Comparison of ENCODE assay signal across 29 cellular contexts in the genomic region with DNA sequence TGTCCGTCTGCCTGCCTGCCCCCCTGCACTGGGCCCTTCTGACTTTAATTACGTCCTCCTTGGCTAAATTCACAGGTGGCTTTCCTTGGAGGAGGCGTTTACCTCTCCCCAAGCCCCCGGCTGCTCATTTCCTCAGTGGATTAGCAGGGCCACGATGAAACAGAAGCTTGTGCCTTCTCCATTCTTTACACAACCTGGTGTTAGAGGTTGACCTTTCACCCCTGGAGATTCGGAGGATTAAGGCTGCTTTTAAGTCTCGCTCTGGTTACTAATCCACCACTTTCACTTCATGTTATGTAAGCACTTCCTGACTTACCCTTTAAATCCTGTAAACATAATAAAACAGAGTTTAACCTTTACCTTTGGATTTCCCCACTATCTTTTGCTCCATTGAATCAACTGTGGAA.
DNase-seq lines count a peak whose midpoint lies in the region; ATAC-seq, FAIRE-seq and TF ChIP-seq lines count a peak whose summit lies in the region.
"Had no signal": no experiment of that assay in that cellular context is flagged by ENCODE, and none has a peak within 500 bp of the region (broad histone marks: within the 10 kb centered on the region; RNA-seq: fewer than 3 reads in every experiment).

No MANE protein-coding gene starts in this region.

- no peaks in the 10 kb centered on the region for H3K4me1 Mint-ChIP-seq in activated T-cell treated with anti-CD3 and anti-CD28 coated beads, Interleukin-2, amount 50 U/mL, for 24 hours (ENCODE audit: low read depth)
- H3K4me1 Mint-ChIP-seq: activated T-helper 17 cell treated with anti-CD3 and anti-CD28 coated beads, Interleukin-2, amount 50 U/mL, for 72 hours; B cell; IgD-negative memory B cell; memory B cell; naive B cell had no signal

- no peaks in the 10 kb centered on the region for H3K36me3 ChIP-seq in H1 (ENCODE audit: control insufficient read depth in 2 of 4, insufficient read depth in 4 of 4, low read length in 3 of 4)
- H3K36me3 ChIP-seq in HepG2 (replicated peaks in 1 of 2; ENCODE audit: control insufficient read depth in 1 of 2, insufficient read depth in 2 of 2, low read length in 2 of 2): no peaks in the 10 kb centered on the region
- H3K36me3 ChIP-seq: cardiac muscle cell, uterus, WERI-Rb-1 had no signal

- no peak overlapping the region for H3K4me3 Mint-ChIP-seq in activated T-cell treated with anti-CD3 and anti-CD28 coated beads, Interleukin-2, amount 50 U/mL, for 24 hours
- H3K4me3 Mint-ChIP-seq: activated T-helper 17 cell treated with anti-CD3 and anti-CD28 coated beads, Interleukin-2, amount 50 U/mL, for 72 hours; B cell; IgD-negative memory B cell; memory B cell; naive B cell had no signal

- H3K79me2 ChIP-seq in H1 (ENCODE audit: control insufficient read depth in 1 of 2, insufficient read depth in 2 of 2, low read length in 2 of 2) (no peaks in the 10 kb centered on the region), HepG2 (ENCODE audit: insufficient read depth, low read length) (no peaks in the 10 kb centered on the region)

- H3K36me3 Mint-ChIP-seq in activated T-cell treated with anti-CD3 and anti-CD28 coated beads, Interleukin-2, amount 50 U/mL, for 24 hours (ENCODE audit: low read depth): no peaks in the 10 kb centered on the region
- H3K36me3 Mint-ChIP-seq: activated naive CD4-positive, alpha-beta T cell treated with anti-CD3 and anti-CD28 coated beads, Interleukin-2, amount 50 U/mL, for 72 hours; IgD-negative memory B cell; memory B cell; naive B cell had no signal

- H2AFZ ChIP-seq in H1 (ENCODE audit: low read length) (peak overlapping the region; percentile 11; the same call in 1 of the 2 replicates), HepG2 (ENCODE audit: low read length) (no peak overlapping the region)

- no peak overlapping the region for H4K5ac ChIP-seq in H1 (ENCODE audit: insufficient read length, low read depth, low read length)

- TF ChIP-seq POLR2A in H1 (IDR thresholded peaks at IDR 0.05; ENCODE audit: control extremely low read depth in 1 of 2, low read depth in 2 of 2, low read length in 2 of 2): no peak
- no peak for TF ChIP-seq POLR2A in HepG2 (IDR thresholded peaks at IDR 0.05; ENCODE audit: insufficient read depth in 1 of 2, low read depth in 2 of 2, low read length in 2 of 2)

- H3K27me3 Mint-ChIP-seq in activated T-cell treated with anti-CD3 and anti-CD28 coated beads, Interleukin-2, amount 50 U/mL, for 24 hours: peaks cover 12% of the 10 kb centered on the region
- H3K27me3 Mint-ChIP-seq: activated T-helper 17 cell treated with anti-CD3 and anti-CD28 coated beads, Interleukin-2, amount 50 U/mL, for 72 hours; memory B cell had no signal

- no peak overlapping the region for H4K8ac ChIP-seq in H1 (ENCODE audit: extremely low read depth, insufficient read depth, low read length)

- no peak for FAIRE-seq in H1 (lab: Jason Lieb, UNC)
- peak; percentile 83 for FAIRE-seq in HepG2 (lab: Jason Lieb, UNC)
- no peak for FAIRE-seq in D721Med (lab: Jason Lieb, UNC)
- FAIRE-seq: A549, endometrium had no signal

- H3K4me2 ChIP-seq in H1 (ENCODE audit: insufficient read depth in 1 of 2, low read depth in 2 of 2, low read length in 2 of 2) (no peak overlapping the region), HepG2 (ENCODE audit: low read depth, low read length) (peak overlapping the region; percentile 53)
- H3K4me2 ChIP-seq: A549 had no signal

- TF ChIP-seq CTCF in H1 (IDR thresholded peaks at IDR 0.05; ENCODE audit: control extremely low read depth in 1 of 3, insufficient read depth in 1 of 3, low read depth in 1 of 3, low read length in 3 of 3) (no peak), HepG2 (CRISPR knock-in tag; IDR thresholded peaks at IDR 0.05) (no peak), D721Med (IDR thresholded peaks at IDR 0.05; ENCODE audit: insufficient read depth, missing control alignments) (no peak)

- peak; percentile 86 for ATAC-seq in HepG2
- ATAC-seq in HG03095 (IDR thresholded peaks at IDR 0.05; ENCODE audit: unreplicated experiment): no peak
- no peak for ATAC-seq in right cardiac atrium
- ATAC-seq: A549; activated naive CD4-positive, alpha-beta T cell treated with anti-CD3 and anti-CD28 coated beads, Interleukin-2, amount 50 U/mL, for 72 hours; activated T-helper 17 cell treated with anti-CD3 and anti-CD28 coated beads, Interleukin-2, amount 50 U/mL, for 72 hours; SK-N-SH treated with all-trans-retinoic acid at 6 μM for 48 hours had no signal

- no peak overlapping the region for H2BK15ac ChIP-seq in H1 (ENCODE audit: low read length)

- CTCF ChIA-PET in H1 (lab: Charles Lee; ENCODE audit: partially characterized antibody): interaction anchor here (0.9 kb wide), 1 partner anchor 256 kb away, joined by 4 read pairs; no protein-coding TSS in a partner anchor
- CTCF ChIA-PET in HepG2 (lab: Yijun Ruan, JAX; ENCODE audit: low intra/inter-chr PET ratio, low total read pairs): no interaction called here

- H3K27ac Mint-ChIP-seq in activated T-cell treated with anti-CD3 and anti-CD28 coated beads, Interleukin-2, amount 50 U/mL, for 24 hours: no peak overlapping the region
- H3K27ac Mint-ChIP-seq: activated naive CD4-positive, alpha-beta T cell treated with anti-CD3 and anti-CD28 coated beads, Interleukin-2, amount 50 U/mL, for 72 hours; activated T-helper 17 cell treated with anti-CD3 and anti-CD28 coated beads, Interleukin-2, amount 50 U/mL, for 72 hours; B cell; IgD-negative memory B cell; memory B cell; naive B cell had no signal

- H2BK5ac ChIP-seq in H1 (ENCODE audit: low read depth, low read length): no peak overlapping the region

- DNase-seq in DMS53 (lab: John Stamatoyannopoulos, UW) (peak; percentile 88), NCI-H524 treated with DMSO at 0.1 percent for 48 hours (lab: John Stamatoyannopoulos, UW) (peak; percentile 66), H1 (ENCODE audit: low read depth in 1 of 2, low spot score in 2 of 2) (no peak), HepG2 (ENCODE audit: low spot score) (peak; percentile 88), D721Med (ENCODE audit: insufficient read length, low spot score) (no peak), right cardiac atrium (no peak)
- DNase-seq in activated T-cell treated with anti-CD3 and anti-CD28 coated beads, Interleukin-2, amount 50 U/mL, for 24 hours: no peak
- DNase-seq: anterior cingulate cortex; DMS79; HCEC 1CT; naive B cell; NCI-H2081; NCI-H446 treated with DMSO at 0.1 percent for 48 hours; RPMI8226; stimulated activated CD4-positive, alpha-beta T cell treated with anti-CD3 and anti-CD28 coated beads, Interleukin-12 subunit alpha, Interleukin-12 subunit beta, amount 100 ng/mL, for 4 hours; stimulated activated naive CD4-positive, alpha-beta T cell treated with Interleukin-2 at 50 U/mL for 16 hours; testis; uterus; WERI-Rb-1 had no signal

- H4K20me1 ChIP-seq in H1 (replicated peaks in 1 of 2; ENCODE audit: control insufficient read depth in 1 of 2, insufficient read depth in 2 of 2, low read length in 2 of 2) (no peaks in the 10 kb centered on the region), HepG2 (ENCODE audit: insufficient read depth, low read length) (no peaks in the 10 kb centered on the region)

- H3K23me2 ChIP-seq in H1 (ENCODE audit: low read depth, low read length): no peaks in the 10 kb centered on the region

- H3K4ac ChIP-seq in H1 (replicated peaks; ENCODE audit: insufficient read length, low read depth, low read length): no peak overlapping the region

- H3K4me1 ChIP-seq in H1 (replicated peaks in 1 of 4; ENCODE audit: control insufficient read depth in 3 of 4, insufficient read depth in 4 of 4, low read length in 3 of 4) (peaks cover 3 to 7% (median 7%) of the 10 kb centered on the region in 4 experiments; a peak in 6 of 7 replicates), HepG2 (ENCODE audit: insufficient read depth, low read length) (peaks cover 16% of the 10 kb centered on the region), right cardiac atrium (ENCODE audit: control insufficient read depth, insufficient read depth, low read length) (no peaks in the 10 kb centered on the region)
- H3K4me1 ChIP-seq: A549, testis, uterus had no signal

- H3K9me3 Mint-ChIP-seq in activated T-cell treated with anti-CD3 and anti-CD28 coated beads, Interleukin-2, amount 50 U/mL, for 24 hours: no peaks in the 10 kb centered on the region
- H3K9me3 Mint-ChIP-seq: activated naive CD4-positive, alpha-beta T cell treated with anti-CD3 and anti-CD28 coated beads, Interleukin-2, amount 50 U/mL, for 72 hours; activated T-helper 17 cell treated with anti-CD3 and anti-CD28 coated beads, Interleukin-2, amount 50 U/mL, for 72 hours; IgD-negative memory B cell; memory B cell; naive B cell had no signal

- no TSS peak for BruUV-seq in HepG2 (replicated peaks; lab: Mats Ljungman, UMichigan)

- intact Hi-C loops in HepG2 (cut with micrococcal nuclease; ENCODE audit: unreplicated experiment): no loop called here
- intact Hi-C loops in right cardiac atrium (cut with DNase I): no loop called here

- no peak for TF ChIP-seq RAD21 in H1 (IDR thresholded peaks at IDR 0.05 in 1 of 2, conservative IDR thresholded peaks at IDR 0.05 in 1 of 2; ENCODE audit: low read depth in 2 of 2, low read length in 2 of 2)
- TF ChIP-seq RAD21 in HepG2 (CRISPR knock-in tag; IDR thresholded peaks at IDR 0.05): no peak

- whole genome bisulfite sequencing in H1 (ENCODE audit: extremely low coverage in 1 of 2, insufficient coverage in 1 of 2, insufficient read length in 1 of 2, insufficient replicate concordance in 2 of 2, low coverage in 1 of 2, low lambda C conversion rate in 2 of 2, missing lambda C conversion rate in 1 of 2), 2 experiments: 77% methylated on average over 7 of the region's 7 CpGs; no CpG with 5 or more reads in 1 of the 2 experiments
- WGBS in HepG2 (ENCODE audit: low lambda C conversion rate): 0% methylated on average over 7 of the region's 7 CpGs
- 36% methylated on average over 7 of the region's 7 CpGs for WGBS in right cardiac atrium

- H2BK12ac ChIP-seq in H1 (ENCODE audit: low read depth, low read length): no peak overlapping the region

- in situ Hi-C loops in HepG2 (cut with HindIII; ENCODE audit: extremely low pct_ligation_motif_present, low pct_unique_long_range_greater_than_20kb): no loop called here

- H3K56ac ChIP-seq in H1 (replicated peaks; ENCODE audit: insufficient read length, low read depth, low read length): no peak overlapping the region

- H3K18ac ChIP-seq in H1 (ENCODE audit: extremely low read depth, low read length): no peak overlapping the region

- POLR2A ChIA-PET in H1 (lab: Charles Lee; ENCODE audit: partially characterized antibody): no interaction called here
- POLR2A ChIA-PET in HepG2 (lab: Yijun Ruan, JAX): no interaction called here

- H3K9ac ChIP-seq in H1 (replicated peaks in 1 of 4; ENCODE audit: extremely low read depth in 1 of 4, low read depth in 3 of 4, low read length in 3 of 4): no peak overlapping the region
- H3K9ac ChIP-seq in HepG2 (ENCODE audit: insufficient read depth, low read depth, low read length): no peak overlapping the region

- H4K91ac ChIP-seq in H1 (replicated peaks; ENCODE audit: insufficient read length, low read length): no peak overlapping the region

- H3K4me3 ChIP-seq in H1 (ENCODE audit: extremely low read depth in 1 of 4, insufficient read depth in 2 of 4, low read depth in 3 of 4, low read length in 4 of 4) (no peak overlapping the region), HepG2 (replicated peaks in 1 of 3; ENCODE audit: insufficient read depth in 1 of 3, low read depth in 2 of 3, low read length in 3 of 3) (peak overlapping the region in 1 of 3 experiments; percentile 11; a peak in 2 of 6 replicates), right cardiac atrium (ENCODE audit: low read length) (no peak overlapping the region)
- H3K4me3 ChIP-seq: A549, cardiac muscle cell, testis, uterus had no signal

- H2BK20ac ChIP-seq in H1 (ENCODE audit: low read length): no peak overlapping the region

- H3K27me3 ChIP-seq in H1 (replicated peaks in 1 of 4; ENCODE audit: control insufficient read depth in 3 of 4, extremely low read depth in 1 of 4, insufficient read depth in 3 of 4, low read length in 3 of 4): no peaks in the 10 kb centered on the region
- peaks cover 0 to 11% of the 10 kb centered on the region in 2 experiments; a peak in 2 of 5 replicates for H3K27me3 ChIP-seq in HepG2 (ENCODE audit: control insufficient read depth in 1 of 2, insufficient read depth in 2 of 2, low read length in 2 of 2)
- no peaks in the 10 kb centered on the region for H3K27me3 ChIP-seq in right cardiac atrium (ENCODE audit: control insufficient read depth, insufficient read depth)
- H3K27me3 ChIP-seq: testis, uterus had no signal

- H2AK5ac ChIP-seq in H1 (ENCODE audit: low read depth, low read length): no peak overlapping the region

- no peak overlapping the region for H3K23ac ChIP-seq in H1 (ENCODE audit: insufficient read length)

- H3K27ac ChIP-seq in H1 (ENCODE audit: low read depth, low read length) (no peak overlapping the region), HepG2 (ENCODE audit: extremely low read length, insufficient read depth, low read length) (no peak overlapping the region), right cardiac atrium (ENCODE audit: low read length) (no peak overlapping the region)
- H3K27ac ChIP-seq: A549, cardiac muscle cell, testis, uterus, WERI-Rb-1 had no signal

- H3K9me3 ChIP-seq in H1 (ENCODE audit: insufficient read depth in 2 of 2, low read depth in 1 of 2, low read length in 1 of 2) (no peaks in the 10 kb centered on the region), HepG2 (ENCODE audit: low read length) (no peaks in the 10 kb centered on the region), right cardiac atrium (ENCODE audit: control insufficient read depth, low read length) (no peaks in the 10 kb centered on the region)
- H3K9me3 ChIP-seq: A549, testis, uterus had no signal

- TF ChIP-seq EP300 in H1 (IDR thresholded peaks at IDR 0.05; ENCODE audit: borderline replicate concordance in 1 of 2, low read depth in 2 of 2, low read length in 2 of 2) (no peak), HepG2 (IDR thresholded peaks at IDR 0.05; ENCODE audit: low read depth in 2 of 2, low read length in 2 of 2) (peak in 1 of 2 experiments; percentile 76; a peak in 2 of 4 replicates), HepG2 (CRISPR knock-in tag; IDR thresholded peaks at IDR 0.05; ENCODE audit: borderline replicate concordance) (no peak)

- no peaks in the 10 kb centered on the region for H3K79me1 ChIP-seq in H1 (ENCODE audit: low read depth, low read length)

- no peak overlapping the region for H3K14ac ChIP-seq in H1 (ENCODE audit: insufficient read length)

- H2BK120ac ChIP-seq in H1 (replicated peaks; ENCODE audit: low read depth, low read length): no peak overlapping the region

Comparison
In these comparisons a context has a peak if more than half of its experiments do, and no peak if none do; other contexts are left out.
1. DNase-seq: peak in DMS53 (single experiment), NCI-H524 treated with DMSO at 0.1 percent for 48 hours (single experiment) and HepG2 (single experiment); none in H1 (0 of 2), activated T-cell treated with anti-CD3 and anti-CD28 coated beads, Interleukin-2, amount 50 U/mL, for 24 hours (single experiment), D721Med (single experiment) and right cardiac atrium (0 of 3).